ENCODE assay signal across 10 cellular contexts in the genomic region with DNA sequence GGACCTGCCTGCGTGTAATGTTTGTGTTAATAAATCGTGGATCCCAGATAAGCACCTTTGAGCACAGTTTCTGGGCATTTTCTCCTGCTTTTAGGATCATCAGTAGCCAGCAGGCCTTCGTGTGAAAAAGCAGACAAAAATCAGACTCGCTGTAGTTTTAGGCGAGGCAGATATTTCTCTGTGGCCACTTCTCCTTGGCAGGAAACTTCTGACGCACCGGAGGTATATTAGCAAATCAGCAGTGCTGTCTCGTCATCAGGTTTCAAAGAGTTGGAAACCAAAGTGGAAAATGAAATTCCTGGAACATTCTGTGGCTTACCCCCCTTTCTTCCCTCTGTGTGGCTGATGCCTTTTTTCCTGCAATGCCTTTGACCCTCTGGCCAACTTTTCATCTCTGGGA.
DNase-seq lines count a peak whose midpoint lies in the region; ATAC-seq and TF ChIP-seq lines count a peak whose summit lies in the region.
"Had no signal": no experiment of that assay in that cellular context is flagged by ENCODE, and none has a peak within 500 bp of the region (broad histone marks: within the 10 kb centered on the region; RNA-seq: fewer than 3 reads in every experiment).

No MANE protein-coding gene starts in this region.

- in situ Hi-C loops in brain microvascular endothelial cell (cut with HindIII; ENCODE audit: low pct_ligation_motif_present, low sequenced_read_pairs), result no loop called here

- TF ChIP-seq CTCF in brain microvascular endothelial cell (IDR thresholded peaks at IDR 0.05; ENCODE audit: low read depth, low read length, missing control alignments), result no peak

- H2BK5ac ChIP-seq in mesenchymal stem cell (ENCODE audit: low read depth, low read length, poor library complexity, severe bottlenecking), result no peak overlapping the region

- WGBS in mesenchymal stem cell, result 64% methylated on average over 8 of the region's 8 CpGs

- no peak overlapping the region for H3K4me2 ChIP-seq in mesenchymal stem cell (ENCODE audit: low read length, poor library complexity, severe bottlenecking)

- H3K27ac ChIP-seq in brain microvascular endothelial cell, result peak overlapping the region; percentile 89
- H3K27ac ChIP-seq in mesenchymal stem cell (ENCODE audit: low read length, poor library complexity, severe bottlenecking), result no peak overlapping the region
- peak overlapping the region; percentile 97 for H3K27ac ChIP-seq in substantia nigra (ENCODE audit: low read depth, low read length, poor library complexity, severe bottlenecking)

- H2BK15ac ChIP-seq in mesenchymal stem cell (ENCODE audit: low read depth, poor library complexity, severe bottlenecking), result no peak overlapping the region

- peaks cover 51% of the 10 kb centered on the region for H3K4me1 Mint-ChIP-seq in activated naive CD4-positive, alpha-beta T cell treated with anti-CD3 and anti-CD28 coated beads for 36 hours (ENCODE audit: low read depth)

- H3K36me3 ChIP-seq in brain microvascular endothelial cell (replicated peaks) (no peaks in the 10 kb centered on the region), mesenchymal stem cell (ENCODE audit: control insufficient read depth in 1 of 2, insufficient read depth in 2 of 2, low read depth in 1 of 2, low read length in 2 of 2) (no peaks in the 10 kb centered on the region)

- no peaks in the 10 kb centered on the region for H3K4me1 ChIP-seq in mesenchymal stem cell (ENCODE audit: control insufficient read depth, insufficient read depth, low read depth, low read length)

- H3K4me3 ChIP-seq in brain microvascular endothelial cell (ENCODE audit: low read depth, low read length) (no peak overlapping the region), mesenchymal stem cell (ENCODE audit: insufficient read depth in 1 of 2, low read depth in 1 of 2, low read length in 2 of 2) (no peak overlapping the region)

- H3K9me3 Mint-ChIP-seq in activated naive CD4-positive, alpha-beta T cell treated with anti-CD3 and anti-CD28 coated beads for 36 hours, result no peaks in the 10 kb centered on the region

- peak overlapping the region; percentile 13 for H4K8ac ChIP-seq in mesenchymal stem cell (ENCODE audit: low read length)

- H3K9me3 ChIP-seq in mesenchymal stem cell (ENCODE audit: control insufficient read depth, low read length), result no peaks in the 10 kb centered on the region

- peak overlapping the region; percentile 40 for H3K18ac ChIP-seq in mesenchymal stem cell (ENCODE audit: low read depth in 1 of 2, low read length in 2 of 2)

- H3K14ac ChIP-seq in mesenchymal stem cell (ENCODE audit: low read length in 2 of 2), result no peak overlapping the region

- H3K36me3 Mint-ChIP-seq in activated naive CD4-positive, alpha-beta T cell treated with anti-CD3 and anti-CD28 coated beads for 36 hours (ENCODE audit: low read depth), result peaks cover 11% of the 10 kb centered on the region

- H3K9ac ChIP-seq in mesenchymal stem cell (ENCODE audit: low read length), result peak overlapping the region; percentile 85

- H3K27me3 ChIP-seq in brain microvascular endothelial cell (replicated peaks), result no peaks in the 10 kb centered on the region
- no peaks in the 10 kb centered on the region for H3K27me3 ChIP-seq in mesenchymal stem cell (ENCODE audit: control insufficient read depth in 1 of 2, insufficient read depth in 1 of 2, low read length in 2 of 2)

- peak overlapping the region in 1 of 2 experiments; percentile 67 for H2BK12ac ChIP-seq in mesenchymal stem cell (ENCODE audit: low read length in 2 of 2)

- CTCF ChIA-PET in activated naive CD4-positive, alpha-beta T cell treated with anti-CD3 and anti-CD28 coated beads for 36 hours (lab: Charles Lee), result no interaction called here

- peak overlapping the region in 1 of 2 experiments; percentile 41 for H3K4ac ChIP-seq in mesenchymal stem cell (ENCODE audit: low read depth in 1 of 2, low read length in 2 of 2)

- H3K79me1 ChIP-seq in mesenchymal stem cell (replicated peaks; ENCODE audit: low read length, poor library complexity, severe bottlenecking), result no peaks in the 10 kb centered on the region

- peak overlapping the region; percentile 28 for H4K91ac ChIP-seq in mesenchymal stem cell (ENCODE audit: low read length)

- H3K23ac ChIP-seq in mesenchymal stem cell (ENCODE audit: low read length in 2 of 2), result no peak overlapping the region

- no peaks in the 10 kb centered on the region for H3K27me3 Mint-ChIP-seq in activated naive CD4-positive, alpha-beta T cell treated with anti-CD3 and anti-CD28 coated beads for 36 hours (ENCODE audit: low read depth)

- peak overlapping the region; percentile 42 for H2BK120ac ChIP-seq in mesenchymal stem cell (ENCODE audit: low read depth, low read length)

- DNase-seq in HS-5 (ENCODE audit: low read depth), result peak; percentile 76
- peak; percentile 74 for DNase-seq in brain microvascular endothelial cell
- peak; percentile 85 for DNase-seq in mesenchymal stem cell
- DNase-seq in substantia nigra (lab: John Stamatoyannopoulos, UW), result no peak
- no peak for DNase-seq in HuH-7 (ENCODE audit: low spot score)
- DNase-seq in HT-29 (ENCODE audit: low spot score), result no peak
- no peak for DNase-seq in activated naive CD4-positive, alpha-beta T cell treated with anti-CD3 and anti-CD28 coated beads for 36 hours
- DNase-seq: activated effector memory CD4-positive, alpha-beta T cell treated with anti-CD3 and anti-CD28 coated beads, Interleukin-2, amount 50 U/mL, for 16 hours; NCI-H1105 treated with DMSO at 0.1 percent for 48 hours had no signal

- no peak overlapping the region for H2AK5ac ChIP-seq in mesenchymal stem cell (ENCODE audit: low read length, severe bottlenecking)

- intact Hi-C loops in activated naive CD4-positive, alpha-beta T cell treated with anti-CD3 and anti-CD28 coated beads for 36 hours (cut with micrococcal nuclease), result no loop called here

- no peak overlapping the region for H3K4me3 Mint-ChIP-seq in activated naive CD4-positive, alpha-beta T cell treated with anti-CD3 and anti-CD28 coated beads for 36 hours

- ATAC-seq in GM19397 (IDR thresholded peaks at IDR 0.05; ENCODE audit: unreplicated experiment), result no peak

- H3K27ac Mint-ChIP-seq in activated naive CD4-positive, alpha-beta T cell treated with anti-CD3 and anti-CD28 coated beads for 36 hours, result no peak overlapping the region

- H2AFZ ChIP-seq in mesenchymal stem cell (ENCODE audit: low read depth, low read length), result no peak overlapping the region

Comparison
In these comparisons a context has a peak if more than half of its experiments do, and no peak if none do; other contexts are left out.
1. DNase-seq: peak in HS-5 (single experiment), brain microvascular endothelial cell (single experiment) and mesenchymal stem cell (single experiment); none in substantia nigra (0 of 49), HuH-7 (single experiment), HT-29 (single experiment) and activated naive CD4-positive, alpha-beta T cell treated with anti-CD3 and anti-CD28 coated beads for 36 hours (single experiment).